16 cellular contexts compared by ENCODE assay signal in genomic region chr3:40720351-40720750, GRCh38.
A peak's percentile ranks its signal among the peaks of the same experiment; 100 is the strongest.
DNase-seq lines count a peak whose midpoint lies in the region; ATAC-seq, FAIRE-seq and TF ChIP-seq lines count a peak whose summit lies in the region.
"Had no signal": no experiment of that assay in that cellular context is flagged by ENCODE, and none has a peak within 500 bp of the region (broad histone marks: within the 10 kb centered on the region; RNA-seq: fewer than 3 reads in every experiment).

No MANE protein-coding gene starts in this region.

- no peak for DNase-seq in left lobe of liver (ENCODE audit: low spot score)
- DNase-seq in small intestine, result peak; percentile 21
- DNase-seq in DMS 273 treated with DMSO at 0.1 percent for 48 hours (lab: John Stamatoyannopoulos, UW), result no peak
- DNase-seq: CD4-positive, alpha-beta T cell; GF-D8; GOT3; H7 had no signal

- H3K4me3 ChIP-seq in BLaER1 (no peak overlapping the region), OCI-LY1 (ENCODE audit: low read depth, low read length, poor library complexity, severe bottlenecking) (no peak overlapping the region), small intestine (ENCODE audit: low read depth in 1 of 2, low read length in 2 of 2) (no peak overlapping the region)
- H3K4me3 ChIP-seq: A549 had no signal

- H3K27me3 ChIP-seq in BLaER1 (no peaks in the 10 kb centered on the region), OCI-LY1 (ENCODE audit: insufficient read depth, low read length) (no peaks in the 10 kb centered on the region), small intestine (ENCODE audit: control insufficient read depth in 2 of 2, insufficient read depth in 2 of 2, low read length in 2 of 2) (no peaks in the 10 kb centered on the region)

- no peaks in the 10 kb centered on the region for H3K9me2 ChIP-seq in OCI-LY1 (ENCODE audit: low read depth, low read length)

- 15 to 65% (median 40%) methylated on average over 3 of the region's 3 CpGs for WGBS in small intestine, 3 donors

- H3K27ac ChIP-seq in BLaER1 (no peak overlapping the region), OCI-LY1 (ENCODE audit: low read depth, low read length, poor library complexity, severe bottlenecking) (peak overlapping the region; percentile 5), small intestine (ENCODE audit: low read depth in 1 of 2, low read length in 1 of 2) (no peak overlapping the region)
- H3K27ac ChIP-seq: 22Rv1, A549, C4-2B had no signal

- no peaks in the 10 kb centered on the region for H3K79me2 ChIP-seq in OCI-LY1 (ENCODE audit: insufficient read depth, low read length)

- no peaks in the 10 kb centered on the region for H3F3A ChIP-seq in OCI-LY1 (ENCODE audit: insufficient read depth, low read length)

- H4K20me1 ChIP-seq in BLaER1 (no peaks in the 10 kb centered on the region), OCI-LY1 (ENCODE audit: insufficient read depth, low read length) (no peaks in the 10 kb centered on the region)

- H3K4me1 ChIP-seq in BLaER1, result peaks cover 29% of the 10 kb centered on the region
- H3K4me1 ChIP-seq in OCI-LY1 (ENCODE audit: insufficient read depth, low read length, severe bottlenecking), result peaks cover 51% of the 10 kb centered on the region
- H3K4me1 ChIP-seq in small intestine (ENCODE audit: control insufficient read depth in 2 of 2, insufficient read depth in 1 of 2, low read depth in 1 of 2, low read length in 1 of 2), result no peaks in the 10 kb centered on the region
- H3K4me1 ChIP-seq: A549 had no signal

- no peak overlapping the region for H2AFZ ChIP-seq in OCI-LY1 (ENCODE audit: low read length)

- peak; percentile 25 for ATAC-seq in left lobe of liver
- ATAC-seq in HG02763 (IDR thresholded peaks at IDR 0.05; ENCODE audit: unreplicated experiment), result no peak
- ATAC-seq in HG03175 (IDR thresholded peaks at IDR 0.05; ENCODE audit: unreplicated experiment), result no peak
- ATAC-seq: A549 had no signal

- H3K9me3 ChIP-seq in BLaER1 (no peaks in the 10 kb centered on the region), OCI-LY1 (ENCODE audit: low read length) (no peaks in the 10 kb centered on the region), small intestine (ENCODE audit: control insufficient read depth, low read depth) (no peaks in the 10 kb centered on the region)
- H3K9me3 ChIP-seq: A549, Caco-2 had no signal

- no peaks in the 10 kb centered on the region for H3K36me3 ChIP-seq in BLaER1
- no peaks in the 10 kb centered on the region for H3K36me3 ChIP-seq in OCI-LY1 (ENCODE audit: insufficient read depth, low read length)
- no peaks in the 10 kb centered on the region for H3K36me3 ChIP-seq in small intestine (ENCODE audit: control insufficient read depth in 2 of 2, insufficient read depth in 2 of 2, low read length in 2 of 2)

- H3K4me2 ChIP-seq in BLaER1 (peak overlapping the region; percentile 12), OCI-LY1 (ENCODE audit: low read length) (no peak overlapping the region)
- H3K4me2 ChIP-seq: A549 had no signal

- TF ChIP-seq CTCF in OCI-LY1 (IDR thresholded peaks at IDR 0.05; ENCODE audit: low read length), result no peak

- H3K9ac ChIP-seq in BLaER1 (no peak overlapping the region), OCI-LY1 (ENCODE audit: low read length) (no peak overlapping the region)

- no peak for FAIRE-seq in small intestine (lab: Jason Lieb, UNC)
- FAIRE-seq: A549, D721Med had no signal
